Comparison of ENCODE assay signal across 24 cellular contexts in genomic region chr5:89287964-89288363, GRCh38.
DNase-seq lines count a peak whose midpoint lies in the region; ATAC-seq, FAIRE-seq and TF ChIP-seq lines count a peak whose summit lies in the region.
"Had no signal": no experiment of that assay in that cellular context is flagged by ENCODE, and none has a peak within 500 bp of the region (broad histone marks: within the 10 kb centered on the region; RNA-seq: fewer than 3 reads in every experiment).

No MANE protein-coding gene starts in this region.

- no peaks in the 10 kb centered on the region for H3K9me1 ChIP-seq in K562 (ENCODE audit: control insufficient read depth, insufficient read depth, low read length)

- no peak for TF ChIP-seq RAD21 in K562 (CRISPR knock-in tag; conservative IDR thresholded peaks at IDR 0.05 in 1 of 2, IDR thresholded peaks at IDR 0.05 in 1 of 2)

- no peak for TF ChIP-seq POLR2A in K562 (conservative IDR thresholded peaks at IDR 0.05)

- DNase-seq in NCI-H82 (lab: John Stamatoyannopoulos, UW) = peak; percentile 82
- peak; percentile 39 for DNase-seq in SK-N-DZ (ENCODE audit: low spot score)
- DNase-seq in K562 (ENCODE audit: extremely low read depth in 1 of 4, low spot score in 3 of 4) = no peak
- no peak for DNase-seq in Calu3
- no peak for DNase-seq in ecto neural progenitor cell (ENCODE audit: low spot score)
- no peak for DNase-seq in stimulated activated CD4-positive, alpha-beta T cell treated with anti-CD3 and anti-CD28 coated beads, Interleukin-2, amount 100 ng/mL, for 24 hours
- DNase-seq: 8988T; ACHN; BE2C; C1 segment of cervical spinal cord; CD4-positive, alpha-beta memory T cell; CD4-positive, CD25-positive, alpha-beta regulatory T cell; CD8-positive, alpha-beta memory T cell; COR-L47; DMS79 treated with DMSO at 0.1 percent for 48 hours; GF-D8 had no signal

- BruUV-seq in K562 (replicated peaks; lab: Mats Ljungman, UMichigan) (no TSS peak), Calu3 (replicated peaks; lab: Mats Ljungman, UMichigan) (no TSS peak)

- no peak overlapping the region for H2AFZ ChIP-seq in K562 (ENCODE audit: low read depth, low read length)

- CTCF ChIA-PET in K562 (lab: Yijun Ruan, JAX; ENCODE audit: low intra/inter-chr PET ratio) (no interaction called here), Calu3 (lab: Charles Lee) (no interaction called here)

- H3K9ac ChIP-seq in K562 (ENCODE audit: insufficient read depth in 1 of 2, low read depth in 2 of 2, low read length in 2 of 2) = no peak overlapping the region
- H3K9ac ChIP-seq: BLaER1 had no signal

- H3K79me2 ChIP-seq in K562 (ENCODE audit: control insufficient read depth, insufficient read depth, low read length) = no peaks in the 10 kb centered on the region

- no peak overlapping the region for H3K4me3 Mint-ChIP-seq in Calu3 (ENCODE audit: low read depth, unreplicated experiment)
- H3K4me3 Mint-ChIP-seq: CD14-positive monocyte; CD4-positive, alpha-beta memory T cell; CD4-positive, CD25-positive, alpha-beta regulatory T cell; CD8-positive, alpha-beta memory T cell had no signal

- no peaks in the 10 kb centered on the region for H3K36me3 ChIP-seq in K562 (ENCODE audit: control insufficient read depth, insufficient read depth, low read length)
- H3K36me3 ChIP-seq: BE2C, BLaER1 had no signal

- no peaks in the 10 kb centered on the region for H3K9me3 ChIP-seq in K562 (replicated peaks; ENCODE audit: control insufficient read depth, insufficient read depth, low read depth, low read length)
- H3K9me3 ChIP-seq: BE2C, BLaER1 had no signal

- no peak overlapping the region for H3K4me2 ChIP-seq in K562 (ENCODE audit: insufficient read depth, low read length)
- H3K4me2 ChIP-seq: BLaER1 had no signal

- H3K9me3 Mint-ChIP-seq in Calu3 (ENCODE audit: low read depth, unreplicated experiment) = peaks cover 3% of the 10 kb centered on the region
- H3K9me3 Mint-ChIP-seq: CD8-positive, alpha-beta memory T cell had no signal

- H3K27ac Mint-ChIP-seq in Calu3 (ENCODE audit: unreplicated experiment) = no peak overlapping the region
- H3K27ac Mint-ChIP-seq: CD14-positive monocyte; CD4-positive, alpha-beta memory T cell; CD4-positive, CD25-positive, alpha-beta regulatory T cell; CD8-positive, alpha-beta memory T cell had no signal

- H3K27me3 ChIP-seq in K562 (ENCODE audit: control insufficient read depth in 2 of 2, insufficient read depth in 2 of 2, low read length in 2 of 2) = no peaks in the 10 kb centered on the region
- H3K27me3 ChIP-seq: BE2C, BLaER1 had no signal

- H3K4me3 ChIP-seq in K562 = no peak overlapping the region
- H3K4me3 ChIP-seq: BLaER1 had no signal

- no peaks in the 10 kb centered on the region for H3K4me1 ChIP-seq in K562 (replicated peaks in 1 of 2; ENCODE audit: control insufficient read depth in 2 of 2, insufficient read depth in 2 of 2, low read length in 2 of 2)
- H3K4me1 ChIP-seq: BE2C, BLaER1 had no signal

- no peak overlapping the region for H3K27ac ChIP-seq in K562 (ENCODE audit: extremely low read depth, low read depth, low read length)
- H3K27ac ChIP-seq: BLaER1 had no signal

- no peaks in the 10 kb centered on the region for H3K27me3 Mint-ChIP-seq in Calu3 (ENCODE audit: unreplicated experiment)
- H3K27me3 Mint-ChIP-seq: CD4-positive, alpha-beta memory T cell; CD4-positive, CD25-positive, alpha-beta regulatory T cell; CD8-positive, alpha-beta memory T cell had no signal

- in situ Hi-C loops in K562 (cut with MboI) = no loop called here

- ATAC-seq in K562 (no peak), HG03469 (IDR thresholded peaks at IDR 0.05; ENCODE audit: unreplicated experiment) (no peak)

- no peak for TF ChIP-seq EP300 in K562 (IDR thresholded peaks at IDR 0.05; ENCODE audit: low read length)

- no peaks in the 10 kb centered on the region for H3K36me3 Mint-ChIP-seq in Calu3 (ENCODE audit: insufficient read depth, unreplicated experiment)
- H3K36me3 Mint-ChIP-seq: CD14-positive monocyte; CD4-positive, alpha-beta memory T cell; CD4-positive, CD25-positive, alpha-beta regulatory T cell; CD8-positive, alpha-beta memory T cell had no signal

- H4K20me1 ChIP-seq in K562 (replicated peaks; ENCODE audit: control insufficient read depth, insufficient read depth, low read length) = no peaks in the 10 kb centered on the region
- H4K20me1 ChIP-seq: BLaER1 had no signal

- FAIRE-seq in K562 (lab: Jason Lieb, UNC) = no peak
- FAIRE-seq: A204.1, D721Med, G401.6, GM12891, GM18507 had no signal

- POLR2A ChIA-PET in K562 (lab: Yijun Ruan, JAX) = no interaction called here

- no peaks in the 10 kb centered on the region for H3K4me1 Mint-ChIP-seq in Calu3 (ENCODE audit: low read depth, unreplicated experiment)
- H3K4me1 Mint-ChIP-seq: CD4-positive, alpha-beta memory T cell; CD4-positive, CD25-positive, alpha-beta regulatory T cell; CD8-positive, alpha-beta memory T cell had no signal

- intact Hi-C loops in K562 (cut with micrococcal nuclease) = no loop called here
- intact Hi-C loops in Calu3 (cut with micrococcal nuclease; ENCODE audit: unreplicated experiment) = no loop called here

- TF ChIP-seq CTCF in K562 (IDR thresholded peaks at IDR 0.05 in 2 of 3, conservative IDR thresholded peaks at IDR 0.05 in 1 of 3; ENCODE audit: insufficient read depth in 2 of 3, low read depth in 1 of 3, low read length in 3 of 3) (no peak), Calu3 (IDR thresholded peaks at IDR 0.05; ENCODE audit: unreplicated experiment) (no peak)

TF ChIP-seq in K562, 482 proteins besides CTCF, POLR2A, EP300 and RAD21 (continues in another document):
- no peak for TF ChIP-seq MBD1 (CRISPR knock-in tag; IDR thresholded peaks at IDR 0.05)
- TF ChIP-seq PKNOX1 (IDR thresholded peaks at IDR 0.05) = peak; percentile 65
- no peak for TF ChIP-seq HNRNPH1 (optimal IDR thresholded peaks at IDR 0.05; ENCODE audit: low read depth, low read length)
- TF ChIP-seq PCBP2 (IDR thresholded peaks at IDR 0.05; ENCODE audit: low read depth, low read length, poor library complexity, severe bottlenecking) = no peak
- TF ChIP-seq FOXK1 (CRISPR knock-in tag; IDR thresholded peaks at IDR 0.05; ENCODE audit: borderline replicate concordance) = no peak
- TF ChIP-seq CTCFL (IDR thresholded peaks at IDR 0.05; ENCODE audit: borderline replicate concordance, insufficient read depth, low read depth, low read length, poor library complexity, severe bottlenecking) = no peak

Comparison
In these comparisons a context has a peak if more than half of its experiments do, and no peak if none do; other contexts are left out.
1. DNase-seq: peak in NCI-H82 (single experiment) and SK-N-DZ (single experiment); none in K562 (0 of 4), Calu3 (single experiment), ecto neural progenitor cell (single experiment) and stimulated activated CD4-positive, alpha-beta T cell treated with anti-CD3 and anti-CD28 coated beads, Interleukin-2, amount 100 ng/mL, for 24 hours (0 of 2).